9 cellular contexts compared by ENCODE assay signal in genomic region chr1:62144238-62144831, GRCh38. TPM values are rescaled to one million over a fixed set of nuclear protein-coding genes. Genes with fewer than 3 reads are reported as not detected.
A peak's percentile ranks its signal among the peaks of the same experiment; 100 is the strongest.
DNase-seq lines count a peak whose midpoint lies in the region; ATAC-seq and TF ChIP-seq lines count a peak whose summit lies in the region.
"Had no signal": no experiment of that assay in that cellular context is flagged by ENCODE, and none has a peak within 500 bp of the region (broad histone marks: within the 10 kb centered on the region; RNA-seq: fewer than 3 reads in every experiment).

No MANE protein-coding gene starts in this region.

- no peaks in the 10 kb centered on the region for H3K9me3 ChIP-seq in heart left ventricle
- no peaks in the 10 kb centered on the region for H3K9me3 ChIP-seq in ascending aorta

- no peak for TF ChIP-seq POLR2A in heart left ventricle (IDR thresholded peaks at IDR 0.05)

- H3K4me1 ChIP-seq in heart left ventricle = peaks cover 0 to 18% (median 0%) of the 10 kb centered on the region in 12 donors
- H3K4me1 ChIP-seq in ascending aorta = no peaks in the 10 kb centered on the region

- ATAC-seq in heart left ventricle = no peak
- ATAC-seq in Right ventricle myocardium superior (ENCODE audit: poor library complexity) = no peak
- ATAC-seq in HG03280 (IDR thresholded peaks at IDR 0.05; ENCODE audit: unreplicated experiment) = peak; percentile 59

- TF ChIP-seq CTCF in heart left ventricle (IDR thresholded peaks at IDR 0.05) (peak; percentile 43 to 74 (median 65)), ascending aorta (IDR thresholded peaks at IDR 0.05) (peak in 2 of 3 experiments; percentile 53 to 71)

- WGBS in heart left ventricle, 4 donors = 0 to 4% (median 2%) methylated on average over 1 of the region's 1 CpG

- no peaks in the 10 kb centered on the region for H3K27me3 ChIP-seq in heart left ventricle
- H3K27me3 ChIP-seq in ascending aorta = no peaks in the 10 kb centered on the region

- no peak overlapping the region for H3K27ac ChIP-seq in heart left ventricle
- no peak overlapping the region for H3K27ac ChIP-seq in ascending aorta

- intact Hi-C loops in heart left ventricle (cut with DNase I) (no loop called here), Right ventricle myocardium superior (cut with DNase I) (no loop called here), ascending aorta (cut with DNase I) (no loop called here)

- H3K36me3 ChIP-seq in heart left ventricle (peaks cover 0 to 17% (median 8%) of the 10 kb centered on the region in 9 donors), ascending aorta (peaks cover 11 to 12% of the 10 kb centered on the region in 2 donors)

- no peak overlapping the region for H3K4me3 ChIP-seq in heart left ventricle
- H3K4me3 ChIP-seq in ascending aorta = no peak overlapping the region

- no peak for DNase-seq in heart left ventricle
- no peak for DNase-seq in Right ventricle myocardium superior
- peak; percentile 28 for DNase-seq in NOMO-1 treated with DMSO at 0.1 percent for 48 hours (lab: John Stamatoyannopoulos, UW; ENCODE audit: unreplicated experiment)
- no peak for DNase-seq in ascending aorta (ENCODE audit: low spot score in 2 of 2)
- peak; percentile 60 for DNase-seq in islet precursor cell
- DNase-seq in stimulated activated CD8-positive, alpha-beta memory T cell treated with anti-CD3 and anti-CD28 coated beads, Interleukin-4, amount 100 ng/mL, for 48 hours = peak; percentile 48
- DNase-seq in effector CD4-positive, alpha-beta T cell = no peak

RNA-seq across cellular contexts. Expression of gene L1TD1, which starts 50.3 kb away (rescaled TPM):
- total RNA-seq in heart left ventricle (under 1 TPM in 2 of 9 donors, not detected in 7; 0.12 to 0.14 TPM), Right ventricle myocardium superior (not detected), ascending aorta (not detected)
- under 1 TPM in 1 of 2 donors, not detected in 1; 0.29 TPM for polyA plus RNA-seq in heart left ventricle
- total RNA-seq: glomerular endothelial cell had no signal

Comparison
In these comparisons a context has a peak if more than half of its experiments do, and no peak if none do; other contexts are left out.
1. DNase-seq: peak in NOMO-1 treated with DMSO at 0.1 percent for 48 hours (single experiment), islet precursor cell (single experiment) and stimulated activated CD8-positive, alpha-beta memory T cell treated with anti-CD3 and anti-CD28 coated beads, Interleukin-4, amount 100 ng/mL, for 48 hours (single experiment); none in heart left ventricle (0 of 5), Right ventricle myocardium superior (single experiment), ascending aorta (0 of 2) and effector CD4-positive, alpha-beta T cell (single experiment).